1 cellular context compared by ENCODE assay signal in genomic region chr9:94259077-94259847, GRCh38.
A peak's percentile ranks its signal among the peaks of the same experiment; 100 is the strongest.
TF ChIP-seq lines count a peak whose summit lies in the region.

Gene ZNF169 (plus strand): TSS chr9:94259298. CDS start chr9:94278813, 19,515 bp downstream.

TF ChIP-seq in HepG2, 621 proteins besides CTCF, POLR2A, EP300 and RAD21 (continued from another document and continues in another):
- no peak; the same call in 1 of the 2 replicates for TF ChIP-seq ZFP91 (CRISPR knock-in tag; IDR thresholded peaks at IDR 0.05; ENCODE audit: borderline replicate concordance)
- TF ChIP-seq KDM2A (CRISPR knock-in tag; IDR thresholded peaks at IDR 0.05; ENCODE audit: borderline replicate concordance, low read depth), result peak; percentile 51; the same call in 1 of the 2 replicates
- TF ChIP-seq ZBTB7A (CRISPR knock-in tag; IDR thresholded peaks at IDR 0.05), result no peak; the same call in 1 of the 2 replicates
- TF ChIP-seq DNMT3B (CRISPR knock-in tag; conservative IDR thresholded peaks at IDR 0.05), result 0 out of 2 replicates have a peak, but pooled peaks have one; percentile 48
- peak; percentile 48; the same call in 1 of the 2 replicates for TF ChIP-seq ZNF274 (CRISPR knock-in tag; IDR thresholded peaks at IDR 0.05)
- TF ChIP-seq ZBTB37 (CRISPR knock-in tag; IDR thresholded peaks at IDR 0.05), result peak; percentile 59; the same call in 1 of the 2 replicates
- TF ChIP-seq ZNF225 (CRISPR knock-in tag; IDR thresholded peaks at IDR 0.05), result no peak
- no peak for TF ChIP-seq ZNF720 (CRISPR knock-in tag; IDR thresholded peaks at IDR 0.05)
- TF ChIP-seq ELK4 (CRISPR knock-in tag; IDR thresholded peaks at IDR 0.05; ENCODE audit: borderline replicate concordance), result no peak
- peak; percentile 56; the same call in 1 of the 2 replicates for TF ChIP-seq ZBTB7B (CRISPR knock-in tag; IDR thresholded peaks at IDR 0.05)
- TF ChIP-seq ZNF276 (CRISPR knock-in tag; IDR thresholded peaks at IDR 0.05; ENCODE audit: low read depth), result no peak
- TF ChIP-seq ZNF251 (CRISPR knock-in tag; IDR thresholded peaks at IDR 0.05), result no peak
- TF ChIP-seq ZNF713 (CRISPR knock-in tag; IDR thresholded peaks at IDR 0.05), result no peak
- peak; percentile 25; the same call in 1 of the 2 replicates for TF ChIP-seq ERF (CRISPR knock-in tag; IDR thresholded peaks at IDR 0.05)
- no peak for TF ChIP-seq ZNF792 (CRISPR knock-in tag; IDR thresholded peaks at IDR 0.05)
- TF ChIP-seq ZNF383 (CRISPR knock-in tag; IDR thresholded peaks at IDR 0.05; ENCODE audit: borderline replicate concordance), result no peak
- no peak for TF ChIP-seq STAG1 (CRISPR knock-in tag; IDR thresholded peaks at IDR 0.05)
- TF ChIP-seq ARHGAP35 (CRISPR knock-in tag; IDR thresholded peaks at IDR 0.05; ENCODE audit: borderline replicate concordance), result no peak
- peak; percentile 52; the same call in 1 of the 2 replicates for TF ChIP-seq ZIK1 (CRISPR knock-in tag; IDR thresholded peaks at IDR 0.05; ENCODE audit: borderline replicate concordance, low read depth)
- no peak for TF ChIP-seq DNMT1 (CRISPR knock-in tag; IDR thresholded peaks at IDR 0.05)
- TF ChIP-seq NFATC3 (CRISPR knock-in tag; IDR thresholded peaks at IDR 0.05), result 0 out of 2 replicates have a peak, but pooled peaks have one; percentile 74
- TF ChIP-seq CBX2 (IDR thresholded peaks at IDR 0.05; ENCODE audit: low read depth, low read length), result no peak
- no peak for TF ChIP-seq CBX2 (CRISPR knock-in tag; IDR thresholded peaks at IDR 0.05; ENCODE audit: low read depth)
- no peak for TF ChIP-seq REST (IDR thresholded peaks at IDR 0.05; ENCODE audit: borderline replicate concordance in 1 of 2, low read depth in 1 of 2, low read length in 2 of 2)
- no peak for TF ChIP-seq KIAA2018 (CRISPR knock-in tag; IDR thresholded peaks at IDR 0.05; ENCODE audit: borderline replicate concordance)
- TF ChIP-seq REPIN1 (CRISPR knock-in tag; IDR thresholded peaks at IDR 0.05; ENCODE audit: borderline replicate concordance, low read depth), result peak; percentile 69; the same call in 1 of the 2 replicates
- TF ChIP-seq SRSF1 (optimal IDR thresholded peaks at IDR 0.05; ENCODE audit: low read depth, low read length), result no peak
- no peak for TF ChIP-seq SOX6 (IDR thresholded peaks at IDR 0.05)
- TF ChIP-seq SOX6 (CRISPR knock-in tag; IDR thresholded peaks at IDR 0.05), result peak; percentile 67
- TF ChIP-seq TFDP1 (CRISPR knock-in tag; IDR thresholded peaks at IDR 0.05; ENCODE audit: borderline replicate concordance), result no peak
- TF ChIP-seq ZFP36L1 (CRISPR knock-in tag; IDR thresholded peaks at IDR 0.05), result no peak
- TF ChIP-seq POLR2AphosphoS5 (IDR thresholded peaks at IDR 0.05; ENCODE audit: low read depth, low read length), result peak; percentile 83
- no peak for TF ChIP-seq SIX4 (CRISPR knock-in tag; IDR thresholded peaks at IDR 0.05)
- TF ChIP-seq FOSL1 (CRISPR knock-in tag; IDR thresholded peaks at IDR 0.05; ENCODE audit: borderline replicate concordance), result no peak
- no peak for TF ChIP-seq ZNF33A (CRISPR knock-in tag; IDR thresholded peaks at IDR 0.05; ENCODE audit: borderline replicate concordance)
- no peak; the same call in 1 of the 2 replicates for TF ChIP-seq HMG20A (CRISPR knock-in tag; IDR thresholded peaks at IDR 0.05; ENCODE audit: borderline replicate concordance)
- peak in 1 of 2 experiments; percentile 32; a peak in 1 of 4 replicates for TF ChIP-seq KLF16 (CRISPR knock-in tag; IDR thresholded peaks at IDR 0.05)
- peak in 1 of 2 experiments; percentile 64; a peak in 1 of 4 replicates for TF ChIP-seq HMGXB4 (CRISPR knock-in tag; IDR thresholded peaks at IDR 0.05; ENCODE audit: borderline replicate concordance in 1 of 2, low read depth in 1 of 2)
- TF ChIP-seq ZNF546 (CRISPR knock-in tag; conservative IDR thresholded peaks at IDR 0.05), result 0 out of 2 replicates have a peak, but pooled peaks have one; percentile 39
- 0 out of 2 replicates have a peak, but pooled peaks have one; percentile 25 for TF ChIP-seq ISL2 (CRISPR knock-in tag; IDR thresholded peaks at IDR 0.05)
